In genomic region chr5:30042677-30043076, GRCh38 we compare ENCODE assay signal across 16 cellular contexts.
DNase-seq lines count a peak whose midpoint lies in the region; ATAC-seq and TF ChIP-seq lines count a peak whose summit lies in the region.
"Had no signal": no experiment of that assay in that cellular context is flagged by ENCODE, and none has a peak within 500 bp of the region (broad histone marks: within the 10 kb centered on the region; RNA-seq: fewer than 3 reads in every experiment).

No MANE protein-coding gene starts in this region.

- H3K36me3 Mint-ChIP-seq in chondrocyte (ENCODE audit: low read depth) (no peaks in the 10 kb centered on the region), osteocyte (ENCODE audit: unreplicated experiment) (peaks cover 14% of the 10 kb centered on the region), glutamatergic neuron (ENCODE audit: unreplicated experiment) (no peaks in the 10 kb centered on the region)
- H3K36me3 Mint-ChIP-seq: CD4-positive, CD25-positive, alpha-beta regulatory T cell had no signal

- H3K27ac Mint-ChIP-seq in chondrocyte (ENCODE audit: unreplicated experiment) (no peak overlapping the region), osteocyte (ENCODE audit: unreplicated experiment) (peak overlapping the region; percentile 35), glutamatergic neuron (ENCODE audit: unreplicated experiment) (no peak overlapping the region)
- H3K27ac Mint-ChIP-seq: CD4-positive, CD25-positive, alpha-beta regulatory T cell had no signal

- peaks cover 21% of the 10 kb centered on the region for H3K4me1 Mint-ChIP-seq in chondrocyte (ENCODE audit: low read depth)
- peaks cover 61% of the 10 kb centered on the region for H3K4me1 Mint-ChIP-seq in osteocyte (ENCODE audit: unreplicated experiment)
- H3K4me1 Mint-ChIP-seq in glutamatergic neuron (ENCODE audit: low read depth, unreplicated experiment), result peaks cover 4% of the 10 kb centered on the region
- H3K4me1 Mint-ChIP-seq: CD4-positive, CD25-positive, alpha-beta regulatory T cell had no signal

- H3K4me1 ChIP-seq in aorta (ENCODE audit: control insufficient read depth in 1 of 2, insufficient read depth in 2 of 2, low read length in 2 of 2), result no peaks in the 10 kb centered on the region
- H3K4me1 ChIP-seq: BLaER1 had no signal

- H3K4me3 Mint-ChIP-seq in chondrocyte (ENCODE audit: unreplicated experiment) (no peak overlapping the region), osteocyte (ENCODE audit: unreplicated experiment) (no peak overlapping the region), glutamatergic neuron (ENCODE audit: unreplicated experiment) (no peak overlapping the region)
- H3K4me3 Mint-ChIP-seq: CD4-positive, CD25-positive, alpha-beta regulatory T cell had no signal

- TF ChIP-seq CTCF in chondrocyte (IDR thresholded peaks at IDR 0.05) (no peak), osteocyte (IDR thresholded peaks at IDR 0.05) (no peak), glutamatergic neuron (IDR thresholded peaks at IDR 0.05; ENCODE audit: partially characterized antibody, unreplicated experiment) (no peak)

- no peaks in the 10 kb centered on the region for H3K27me3 Mint-ChIP-seq in chondrocyte (ENCODE audit: low read depth)
- H3K27me3 Mint-ChIP-seq in osteocyte (ENCODE audit: unreplicated experiment), result no peaks in the 10 kb centered on the region
- H3K27me3 Mint-ChIP-seq in glutamatergic neuron (ENCODE audit: unreplicated experiment), result no peaks in the 10 kb centered on the region
- H3K27me3 Mint-ChIP-seq: CD4-positive, CD25-positive, alpha-beta regulatory T cell had no signal

- H3K36me3 ChIP-seq in aorta (ENCODE audit: control insufficient read depth in 1 of 2, insufficient read depth in 2 of 2, low read length in 1 of 2), result no peaks in the 10 kb centered on the region
- H3K36me3 ChIP-seq: BLaER1 had no signal

- no peaks in the 10 kb centered on the region for H3K9me3 ChIP-seq in aorta (ENCODE audit: control insufficient read depth, low read length)
- H3K9me3 ChIP-seq: BLaER1 had no signal

- H3K27me3 ChIP-seq in aorta (ENCODE audit: control insufficient read depth in 1 of 2, insufficient read depth in 2 of 2, low read length in 1 of 2), result no peaks in the 10 kb centered on the region
- H3K27me3 ChIP-seq: BLaER1 had no signal

- ATAC-seq in aorta (ENCODE audit: low FRiP score) (peak; percentile 20), HG02884 (IDR thresholded peaks at IDR 0.05; ENCODE audit: unreplicated experiment) (no peak)
- ATAC-seq: GM12878, HepG2 had no signal

- no peak overlapping the region for H3K4me3 ChIP-seq in aorta (ENCODE audit: low read length in 2 of 2)
- H3K4me3 ChIP-seq: BLaER1, GM12878, GM23248 had no signal

- WGBS in aorta, 2 donors, result 80 to 83% methylated on average over 10 of the region's 10 CpGs

- peak; percentile 72 for DNase-seq in DMS53 (lab: John Stamatoyannopoulos, UW)
- no peak for DNase-seq in DMS53 treated with DMSO at 0.1 percent for 48 hours (lab: John Stamatoyannopoulos, UW; ENCODE audit: unreplicated experiment)
- DNase-seq in chondrocyte (ENCODE audit: low spot score), result peak; percentile 79
- DNase-seq in osteocyte (ENCODE audit: extremely low spot score, unreplicated experiment), result no peak
- DNase-seq in aorta, result no peak
- DNase-seq in activated CD4-positive, alpha-beta T cell treated with anti-CD3 and anti-CD28 coated beads, Interleukin-2, amount 50 U/mL, for 1 hour, result no peak
- no peak for DNase-seq in glutamatergic neuron
- DNase-seq: AML-193; CD4-positive, CD25-positive, alpha-beta regulatory T cell; DMS79; GM23248 had no signal

- no peaks in the 10 kb centered on the region for H3K9me3 Mint-ChIP-seq in chondrocyte (ENCODE audit: low read depth)
- H3K9me3 Mint-ChIP-seq in osteocyte (ENCODE audit: unreplicated experiment), result peaks cover 8% of the 10 kb centered on the region
- H3K9me3 Mint-ChIP-seq in glutamatergic neuron (ENCODE audit: unreplicated experiment), result no peaks in the 10 kb centered on the region

- intact Hi-C loops in aorta (cut with DNase I), result no loop called here

- no peak overlapping the region for H3K27ac ChIP-seq in aorta (ENCODE audit: low read depth in 1 of 2, low read length in 2 of 2)
- H3K27ac ChIP-seq: 22Rv1, BLaER1, GM23248 had no signal

Comparison
In these comparisons a context has a peak if more than half of its experiments do, and no peak if none do; other contexts are left out.
1. DNase-seq: peak in DMS53 (single experiment) and chondrocyte (single experiment); none in DMS53 treated with DMSO at 0.1 percent for 48 hours (single experiment), osteocyte (single experiment), aorta (0 of 2), activated CD4-positive, alpha-beta T cell treated with anti-CD3 and anti-CD28 coated beads, Interleukin-2, amount 50 U/mL, for 1 hour (single experiment) and glutamatergic neuron (single experiment).